In genomic region chrX:101419489-101419888, GRCh38 we compare ENCODE assay signal across 1 cellular context.
TF ChIP-seq lines count a peak whose summit lies in the region.

No MANE protein-coding gene starts in this region.

TF ChIP-seq in endothelial cell of umbilical vein, 7 proteins besides CTCF, POLR2A, EP300 and RAD21:
- TF ChIP-seq, protein P1, sequence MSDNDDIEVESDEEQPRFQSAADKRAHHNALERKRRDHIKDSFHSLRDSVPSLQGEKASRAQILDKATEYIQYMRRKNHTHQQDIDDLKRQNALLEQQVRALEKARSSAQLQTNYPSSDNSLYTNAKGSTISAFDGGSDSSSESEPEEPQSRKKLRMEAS (IDR thresholded peaks at IDR 0.05; ENCODE audit: insufficient read depth, insufficient read length), result no peak
- no peak for TF ChIP-seq JUN (IDR thresholded peaks at IDR 0.05; ENCODE audit: borderline replicate concordance, insufficient read depth, insufficient read length, low read depth)
- TF ChIP-seq POLR2AphosphoS5 (IDR thresholded peaks at IDR 0.05; ENCODE audit: insufficient read depth, low read depth, low read length), result no peak
- TF ChIP-seq EZH2 (IDR thresholded peaks at IDR 0.05; ENCODE audit: borderline replicate concordance, low read depth, low read length, severe bottlenecking), result no peak
- no peak for TF ChIP-seq MYC (IDR thresholded peaks at IDR 0.05; ENCODE audit: low read depth, low read length)
- TF ChIP-seq GATA2 (IDR thresholded peaks at IDR 0.05; ENCODE audit: insufficient read depth, insufficient read length, low read depth, low read length), result no peak
